In the genomic region with DNA sequence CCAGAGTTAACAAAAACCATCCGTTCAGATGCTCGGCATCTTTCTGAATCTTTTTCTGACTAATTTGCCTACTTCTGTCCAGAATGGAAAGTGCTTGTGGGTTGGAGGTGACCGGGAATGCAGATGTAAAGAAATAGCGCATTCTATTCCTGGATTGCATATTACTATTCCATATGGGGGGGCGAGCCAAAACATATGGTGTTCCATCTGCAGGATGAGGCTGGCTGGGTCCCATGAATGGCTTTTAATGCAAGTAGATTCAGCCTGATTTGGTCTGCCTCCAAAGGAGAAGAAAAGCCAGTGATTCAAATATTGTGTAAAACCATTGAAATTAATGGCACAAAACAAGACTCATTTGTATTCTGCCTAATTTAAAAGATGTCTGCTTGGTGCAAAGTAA, we compare ENCODE assay signal across 23 cellular contexts.
"Had no signal": no experiment of that assay in that cellular context is flagged by ENCODE, and none has a peak within 500 bp of the region (broad histone marks: within the 10 kb centered on the region; RNA-seq: fewer than 3 reads in every experiment).

No MANE protein-coding gene starts in this region.

- H3K4me1 Mint-ChIP-seq: activated B cell treated with CpG ODN at 0.5 μM for 24 hours; memory B cell; stimulated activated naive B cell treated with anti-CD40 and anti-IgM and Interleukin-4, amounts not matched to agents 10 μg/mL and 1 μg/mL and 100 μg/mL, for 72 hours had no signal

- H3K36me3 Mint-ChIP-seq: memory B cell; stimulated activated naive B cell treated with anti-CD40 and anti-IgM and Interleukin-4, amounts not matched to agents 10 μg/mL and 1 μg/mL and 100 μg/mL, for 72 hours had no signal

- DNase-seq: activated B cell treated with CpG ODN at 0.5 μM for 24 hours; activated CD4-positive, alpha-beta memory T cell treated with anti-CD3 and anti-CD28 coated beads for 36 hours; activated CD4-positive, alpha-beta T cell treated with anti-CD3 and anti-CD28 coated beads for 4 hours; activated effector memory CD4-positive, alpha-beta T cell treated with Interleukin-2 at 50 U/mL for 16 hours; activated naive CD4-positive, alpha-beta T cell treated with anti-CD3 and anti-CD28 coated beads for 36 hours; activated T-cell treated with anti-CD3 and anti-CD28 coated beads, Interleukin-2, amount 50 U/mL, for 72 hours; dermis blood vessel endothelial cell; effector memory CD4-positive, alpha-beta T cell; left cardiac atrium; pancreas; right lobe of liver; stimulated activated CD4-positive, alpha-beta T cell treated with anti-CD3 and anti-CD28 coated beads, Interleukin-2, amount 100 ng/mL, for 48 hours; stimulated activated CD8-positive, alpha-beta memory T cell treated with anti-CD3 and anti-CD28 coated beads, Interleukin-4, amount 100 ng/mL, for 48 hours; stimulated activated naive B cell treated with anti-CD40 and anti-IgM and Interleukin-4, amounts not matched to agents 10 μg/mL and 1 μg/mL and 100 μg/mL, for 72 hours; testis; trophoblast cell; uterus had no signal

- H3K27ac Mint-ChIP-seq: activated B cell treated with CpG ODN at 0.5 μM for 24 hours; activated CD4-positive, alpha-beta memory T cell treated with anti-CD3 and anti-CD28 coated beads for 36 hours; activated naive CD4-positive, alpha-beta T cell treated with anti-CD3 and anti-CD28 coated beads for 36 hours; activated T-cell treated with anti-CD3 and anti-CD28 coated beads, Interleukin-2, amount 50 U/mL, for 72 hours; memory B cell; stimulated activated naive B cell treated with anti-CD40 and anti-IgM and Interleukin-4, amounts not matched to agents 10 μg/mL and 1 μg/mL and 100 μg/mL, for 72 hours; T-helper 1 cell treated with Interleukin-12 subunit alpha and Interleukin-12 subunit beta and Interleukin-4 antibody, amounts not matched to agents 30 μg/mL and 1 μg/mL, for 36 hours had no signal

- H3K4me3 ChIP-seq: cardiac muscle cell, pancreas, right lobe of liver, skin epidermis, testis, uterus had no signal

- H3K27ac ChIP-seq: cardiac muscle cell, neutrophil, pancreas, right lobe of liver, skin epidermis, testis, uterus had no signal

- H3K27me3 ChIP-seq: cardiac muscle cell, neutrophil, pancreas, right lobe of liver, testis, uterus had no signal

- H3K4me3 Mint-ChIP-seq: activated B cell treated with CpG ODN at 0.5 μM for 24 hours; activated CD4-positive, alpha-beta memory T cell treated with anti-CD3 and anti-CD28 coated beads for 36 hours; activated naive CD4-positive, alpha-beta T cell treated with anti-CD3 and anti-CD28 coated beads for 36 hours; activated T-cell treated with anti-CD3 and anti-CD28 coated beads, Interleukin-2, amount 50 U/mL, for 72 hours; memory B cell; nephron; stimulated activated naive B cell treated with anti-CD40 and anti-IgM and Interleukin-4, amounts not matched to agents 10 μg/mL and 1 μg/mL and 100 μg/mL, for 72 hours; T-helper 1 cell treated with Interleukin-12 subunit alpha and Interleukin-12 subunit beta and Interleukin-4 antibody, amounts not matched to agents 30 μg/mL and 1 μg/mL, for 36 hours had no signal
